Comparison of ENCODE assay signal across 2 cellular contexts in genomic region chr11:49316180-49316579, GRCh38.
A peak's percentile ranks its signal among the peaks of the same experiment; 100 is the strongest.
TF ChIP-seq lines count a peak whose summit lies in the region.

No MANE protein-coding gene starts in this region.

TF ChIP-seq in HepG2, 621 proteins besides CTCF, POLR2A, EP300 and RAD21:
- TF ChIP-seq ZBTB46 (CRISPR knock-in tag; IDR thresholded peaks at IDR 0.05; ENCODE audit: borderline replicate concordance) (no peak), HNRNPK (IDR thresholded peaks at IDR 0.05; ENCODE audit: low read depth, low read length, poor library complexity, severe bottlenecking) (peak; percentile 93)

TF ChIP-seq in K562, 482 proteins besides CTCF, POLR2A, EP300 and RAD21:
- TF ChIP-seq HNRNPK (IDR thresholded peaks at IDR 0.05; ENCODE audit: low read depth, low read length, poor library complexity, severe bottlenecking) (peak; percentile 46), MTF1 (CRISPR knock-in tag; IDR thresholded peaks at IDR 0.05; ENCODE audit: borderline replicate concordance) (no peak), PCBP2 (IDR thresholded peaks at IDR 0.05; ENCODE audit: low read depth, low read length, poor library complexity, severe bottlenecking) (peak; percentile 26), CHD7 (IDR thresholded peaks at IDR 0.05; ENCODE audit: low read depth, low read length) (no peak), PHB (CRISPR knock-in tag; IDR thresholded peaks at IDR 0.05) (no peak), SIN3B (IDR thresholded peaks at IDR 0.05; ENCODE audit: low read depth) (no peak)
